In the genomic region with DNA sequence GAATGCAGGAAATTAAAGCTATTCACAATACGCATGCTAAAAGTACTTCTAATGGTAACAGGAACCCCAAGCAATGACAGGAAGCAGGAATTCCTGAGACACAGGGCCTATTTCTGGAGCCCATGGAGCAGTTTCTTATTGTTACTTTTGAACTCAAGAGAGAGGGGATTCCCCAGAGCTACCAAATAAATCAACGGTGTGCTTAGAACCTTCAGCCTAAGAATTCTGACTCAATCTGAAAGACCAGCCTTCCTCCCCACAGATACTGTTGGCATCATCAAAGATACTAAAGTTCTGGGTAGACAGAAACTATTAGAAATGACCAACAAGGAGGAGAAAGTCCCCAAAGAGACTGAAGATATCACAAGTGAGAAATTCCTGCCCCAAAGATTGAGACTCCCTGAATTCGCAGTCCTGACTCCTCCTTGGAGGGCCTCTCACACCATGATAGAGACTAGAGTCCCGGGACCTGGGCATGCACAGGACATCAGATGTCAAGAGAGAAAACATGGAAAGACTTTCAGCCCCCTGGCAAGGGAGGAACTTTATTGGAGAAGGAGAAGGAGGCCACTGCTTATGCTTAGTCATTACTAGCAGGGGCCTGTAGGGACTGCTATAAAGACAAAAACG, we compare ENCODE assay signal across 12 cellular contexts. TPM values are rescaled to one million over a fixed set of nuclear protein-coding genes. Genes with fewer than 3 reads are reported as not detected.
DNase-seq lines count a peak whose midpoint lies in the region; ATAC-seq and TF ChIP-seq lines count a peak whose summit lies in the region.
"Had no signal": no experiment of that assay in that cellular context is flagged by ENCODE, and none has a peak within 500 bp of the region (broad histone marks: within the 10 kb centered on the region; RNA-seq: fewer than 3 reads in every experiment).

No MANE protein-coding gene starts in this region.

- peak; percentile 71 for ATAC-seq in GM19043 (IDR thresholded peaks at IDR 0.05; ENCODE audit: low read depth, unreplicated experiment)
- peak; percentile 74 for ATAC-seq in HG02938 (IDR thresholded peaks at IDR 0.05; ENCODE audit: unreplicated experiment)
- peak; percentile 93 for ATAC-seq in activated T-helper 17 cell treated with anti-CD3 and anti-CD28 coated beads, Interleukin-2, amount 50 U/mL, for 72 hours (replicated peaks)
- no peak for ATAC-seq in lower lobe of right lung
- no peak for ATAC-seq in mucosa of descending colon
- ATAC-seq: T-cell had no signal

- TF ChIP-seq CTCF in GM13976 (IDR thresholded peaks at IDR 0.05; ENCODE audit: borderline replicate concordance, control extremely low read depth, extremely low read depth, insufficient read depth, missing control alignments) (no peak), Caco-2 (IDR thresholded peaks at IDR 0.05; ENCODE audit: insufficient read depth in 1 of 2, low read depth in 1 of 2, low read length in 1 of 2, severe bottlenecking in 1 of 2, unreplicated experiment in 1 of 2) (no peak), lower lobe of right lung (IDR thresholded peaks at IDR 0.05) (no peak), mucosa of descending colon (IDR thresholded peaks at IDR 0.05) (no peak)

- CTCF ChIA-PET in Caco-2 (lab: Charles Lee) = no interaction called here

- no peak overlapping the region for H3K4me3 ChIP-seq in Caco-2 (ENCODE audit: low read depth, low read length)
- H3K4me3 ChIP-seq in lower lobe of right lung = no peak overlapping the region
- no peak overlapping the region for H3K4me3 ChIP-seq in mucosa of descending colon

- H3K4me1 ChIP-seq in Caco-2 (peaks cover 4% of the 10 kb centered on the region; the same call in 1 of the 2 replicates), lower lobe of right lung (peaks cover 22% of the 10 kb centered on the region), mucosa of descending colon (ENCODE audit: low read depth) (peaks cover 29% of the 10 kb centered on the region)

- DNase-seq in GM13976 (ENCODE audit: low spot score) (peak; percentile 55), GDM1 (lab: John Stamatoyannopoulos, UW) (no peak), Caco-2 (no peak), lower lobe of right lung (no peak), mucosa of descending colon (no peak)
- DNase-seq: NCI-H2227 treated with DMSO at 0.1 percent for 48 hours, T-cell had no signal

- POLR2A ChIA-PET in Caco-2 (lab: Charles Lee) = no interaction called here

- in situ Hi-C loops in GM13976 (cut with MboI; ENCODE audit: low sequenced_read_pairs, unreplicated experiment) = no loop called here

- H3K27me3 ChIP-seq in Caco-2 (replicated peaks; ENCODE audit: control insufficient read depth, insufficient read depth, low read length) (no peaks in the 10 kb centered on the region), lower lobe of right lung (ENCODE audit: low read depth) (no peaks in the 10 kb centered on the region)

- BruUV-seq in Caco-2 (replicated peaks; lab: Mats Ljungman, UMichigan) = no TSS peak

- no peaks in the 10 kb centered on the region for H3K27me3 Mint-ChIP-seq in activated T-helper 17 cell treated with anti-CD3 and anti-CD28 coated beads, Interleukin-2, amount 50 U/mL, for 72 hours
- no peaks in the 10 kb centered on the region for H3K27me3 Mint-ChIP-seq in Caco-2 (ENCODE audit: insufficient read depth, unreplicated experiment)

- no peak overlapping the region for H3K4me3 Mint-ChIP-seq in activated T-helper 17 cell treated with anti-CD3 and anti-CD28 coated beads, Interleukin-2, amount 50 U/mL, for 72 hours
- H3K4me3 Mint-ChIP-seq in Caco-2 (ENCODE audit: unreplicated experiment) = no peak overlapping the region
- H3K4me3 Mint-ChIP-seq: T-cell, type B pancreatic cell had no signal

- H3K36me3 ChIP-seq in Caco-2 (ENCODE audit: control insufficient read depth, insufficient read depth, low read length) = no peaks in the 10 kb centered on the region
- peaks cover 5% of the 10 kb centered on the region for H3K36me3 ChIP-seq in lower lobe of right lung
- no peaks in the 10 kb centered on the region for H3K36me3 ChIP-seq in mucosa of descending colon (ENCODE audit: low read depth)

- no peak overlapping the region for H3K27ac Mint-ChIP-seq in activated T-helper 17 cell treated with anti-CD3 and anti-CD28 coated beads, Interleukin-2, amount 50 U/mL, for 72 hours
- H3K27ac Mint-ChIP-seq in Caco-2 (ENCODE audit: unreplicated experiment) = no peak overlapping the region
- H3K27ac Mint-ChIP-seq: type B pancreatic cell had no signal

- peaks cover 5% of the 10 kb centered on the region for H3K9me3 Mint-ChIP-seq in activated T-helper 17 cell treated with anti-CD3 and anti-CD28 coated beads, Interleukin-2, amount 50 U/mL, for 72 hours
- H3K9me3 Mint-ChIP-seq in Caco-2 (ENCODE audit: unreplicated experiment) = no peaks in the 10 kb centered on the region

- H3K4me1 Mint-ChIP-seq in activated T-helper 17 cell treated with anti-CD3 and anti-CD28 coated beads, Interleukin-2, amount 50 U/mL, for 72 hours = peaks cover 11% of the 10 kb centered on the region
- H3K4me1 Mint-ChIP-seq in Caco-2 (ENCODE audit: low read depth, unreplicated experiment) = no peaks in the 10 kb centered on the region

- no peak overlapping the region for H3K27ac ChIP-seq in lower lobe of right lung
- H3K27ac ChIP-seq: HL-60 had no signal

- no peaks in the 10 kb centered on the region for H3K9me3 ChIP-seq in Caco-2
- H3K9me3 ChIP-seq in lower lobe of right lung = no peaks in the 10 kb centered on the region
- no peaks in the 10 kb centered on the region for H3K9me3 ChIP-seq in mucosa of descending colon

- intact Hi-C loops in Caco-2 (cut with micrococcal nuclease; ENCODE audit: unreplicated experiment) = no loop called here
- intact Hi-C loops in lower lobe of right lung (cut with DNase I) = no loop called here
- intact Hi-C loops in mucosa of descending colon (cut with DNase I, micrococcal nuclease) = no loop called here

- H3K36me3 Mint-ChIP-seq in activated T-helper 17 cell treated with anti-CD3 and anti-CD28 coated beads, Interleukin-2, amount 50 U/mL, for 72 hours (ENCODE audit: low read depth) = no peaks in the 10 kb centered on the region
- H3K36me3 Mint-ChIP-seq in Caco-2 (ENCODE audit: insufficient read depth, unreplicated experiment) = peaks cover 6% of the 10 kb centered on the region
- H3K36me3 Mint-ChIP-seq: T-cell had no signal

RNA-seq across cellular contexts. Expression of a gene that starts 32.7 kb away (rescaled TPM):
- 100 to 1,000 TPM; 138 to 190 TPM for total RNA-seq in activated T-helper 17 cell treated with anti-CD3 and anti-CD28 coated beads, Interleukin-2, amount 50 U/mL, for 72 hours
- total RNA-seq in Caco-2 (2022) = 217 and 223 TPM in 2 replicates
- 124 TPM for total RNA-seq in lower lobe of right lung
- 100 to 1,000 TPM; 108 to 140 (median 131) TPM for total RNA-seq in mucosa of descending colon

RNA-seq across cellular contexts. Expression of a gene that starts 46.8 kb away (rescaled TPM):
- under 1 TPM in 1 of 2 donors, not detected in 1; 0.13 TPM for total RNA-seq in activated T-helper 17 cell treated with anti-CD3 and anti-CD28 coated beads, Interleukin-2, amount 50 U/mL, for 72 hours
- total RNA-seq in Caco-2 (2022) = 9.5 and 10.8 TPM in 2 replicates
- 14.6 TPM for total RNA-seq in lower lobe of right lung
- total RNA-seq in mucosa of descending colon = 10 to 100 TPM; 21.7 to 32.5 (median 28.8) TPM

Comparison
In these comparisons a context has a peak if more than half of its experiments do, and no peak if none do; other contexts are left out.
1. ATAC-seq: peak in GM19043 (single experiment), HG02938 (single experiment) and activated T-helper 17 cell treated with anti-CD3 and anti-CD28 coated beads, Interleukin-2, amount 50 U/mL, for 72 hours (single experiment); none in lower lobe of right lung (0 of 2) and mucosa of descending colon (single experiment).